Comparison of ENCODE assay signal across 18 cellular contexts in the genomic region with DNA sequence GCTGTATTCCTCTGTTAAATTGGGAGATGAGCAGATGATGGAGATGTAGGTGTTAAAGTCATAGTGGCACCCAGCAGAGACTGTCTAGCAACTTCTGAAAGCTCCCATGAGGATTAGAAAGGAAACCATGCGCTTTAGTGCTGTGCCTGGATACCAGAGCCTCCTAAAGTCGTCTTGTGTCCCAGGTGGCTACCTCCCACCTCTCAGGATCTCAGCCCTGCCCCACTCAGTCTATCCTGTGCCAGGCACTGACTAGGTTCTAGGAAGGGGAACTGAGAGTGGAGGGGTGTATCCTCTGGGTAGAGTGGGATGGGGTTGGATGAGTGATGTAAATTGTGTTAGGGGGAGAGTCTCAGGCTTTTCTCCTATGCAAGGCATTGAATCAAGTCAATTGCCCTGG.
DNase-seq lines count a peak whose midpoint lies in the region; ATAC-seq and TF ChIP-seq lines count a peak whose summit lies in the region.
"Had no signal": no experiment of that assay in that cellular context is flagged by ENCODE, and none has a peak within 500 bp of the region (broad histone marks: within the 10 kb centered on the region; RNA-seq: fewer than 3 reads in every experiment).

No MANE protein-coding gene starts in this region.

- H3K4me1 Mint-ChIP-seq in endothelial cell (ENCODE audit: unreplicated experiment): peaks cover 22% of the 10 kb centered on the region

- no peaks in the 10 kb centered on the region for H3K9me3 Mint-ChIP-seq in endothelial cell (ENCODE audit: unreplicated experiment)
- H3K9me3 Mint-ChIP-seq: activated CD4-positive, alpha-beta memory T cell treated with anti-CD3 and anti-CD28 coated beads, Interleukin-2, amount 10 ng/mL, durations not matched to agents 7 days and 5 days had no signal

- ATAC-seq in HG03280 (IDR thresholded peaks at IDR 0.05; ENCODE audit: unreplicated experiment): no peak

- no peak overlapping the region for H3K4me2 ChIP-seq in osteoblast (ENCODE audit: insufficient read depth, low read length)

- peak overlapping the region; percentile 69 for H3K27ac Mint-ChIP-seq in endothelial cell (ENCODE audit: unreplicated experiment)
- H3K27ac Mint-ChIP-seq: activated CD4-positive, alpha-beta memory T cell treated with anti-CD3 and anti-CD28 coated beads, Interleukin-2, amount 10 ng/mL, durations not matched to agents 7 days and 5 days had no signal

- DNase-seq in CD1c-positive myeloid dendritic cell (ENCODE audit: extremely low spot score) (peak; percentile 7), endothelial cell (ENCODE audit: low spot score) (no peak), osteoblast (ENCODE audit: insufficient read length, low spot score, missing footprints) (peak; percentile 65), NCI-H2029 treated with DMSO at 0.1 percent for 48 hours (lab: John Stamatoyannopoulos, UW) (no peak)
- no peak for DNase-seq in activated effector memory CD4-positive, alpha-beta T cell treated with Interleukin-2 at 50 U/mL for 16 hours
- DNase-seq in stimulated activated CD4-positive, alpha-beta T cell treated with anti-CD3 and anti-CD28 coated beads, Interleukin-2, amount 100 ng/mL, for 24 hours: no peak
- DNase-seq: activated CD4-positive, alpha-beta memory T cell treated with anti-CD3 and anti-CD28 coated beads, Interleukin-2, amount 10 ng/mL, durations not matched to agents 7 days and 5 days; activated naive CD4-positive, alpha-beta T cell treated with Interleukin-2 at 50 U/mL for 16 hours; COR-L47; GM23248; NCI-H526 treated with DMSO at 0.1 percent for 48 hours; OCI-M1; spleen; T-helper 2 cell had no signal

- H3K9me3 ChIP-seq in HUES48 (ENCODE audit: control insufficient read depth, insufficient read depth, low read length) (no peaks in the 10 kb centered on the region), osteoblast (ENCODE audit: low read depth, low read length) (no peaks in the 10 kb centered on the region)
- H3K9me3 ChIP-seq: spleen, suprapubic skin had no signal

- no peak overlapping the region for H3K9ac ChIP-seq in HUES48 (ENCODE audit: low read depth, low read length)
- H3K9ac ChIP-seq: GM23248 had no signal

- H3K27ac ChIP-seq in HUES48 (ENCODE audit: low read depth, low read length) (peak overlapping the region; percentile 60), osteoblast (ENCODE audit: low read depth, low read length) (no peak overlapping the region)
- H3K27ac ChIP-seq: GM23248, suprapubic skin had no signal

- no peaks in the 10 kb centered on the region for H3K27me3 ChIP-seq in HUES48 (ENCODE audit: control insufficient read depth, insufficient read depth, low read length)
- H3K27me3 ChIP-seq in osteoblast (ENCODE audit: insufficient read depth, low read length): no peaks in the 10 kb centered on the region
- H3K27me3 ChIP-seq: spleen, suprapubic skin had no signal

- peaks cover 6% of the 10 kb centered on the region for H3K79me2 ChIP-seq in osteoblast (ENCODE audit: insufficient read depth, low read length)

- peaks cover 4% of the 10 kb centered on the region for H3K27me3 Mint-ChIP-seq in endothelial cell (ENCODE audit: unreplicated experiment)

- H2AFZ ChIP-seq in osteoblast (ENCODE audit: low read length): no peak overlapping the region
- H2AFZ ChIP-seq: GM23248 had no signal

- H4K20me1 ChIP-seq in osteoblast (ENCODE audit: insufficient read depth, low read length): peaks cover 3% of the 10 kb centered on the region

- 0 out of 2 replicates have a peak, but pooled peaks cover 6% of the 10 kb centered on the region for H3K4me1 ChIP-seq in HUES48 (ENCODE audit: control insufficient read depth, insufficient read depth, low read length)
- peaks cover 6% of the 10 kb centered on the region for H3K4me1 ChIP-seq in osteoblast (ENCODE audit: insufficient read depth, low read length)

- no peak overlapping the region for H3K4me3 ChIP-seq in HUES48 (ENCODE audit: low read depth, low read length)
- no peak overlapping the region for H3K4me3 ChIP-seq in osteoblast (ENCODE audit: insufficient read depth, low read length)
- H3K4me3 ChIP-seq: GM23248, spleen, suprapubic skin had no signal

- no peak for TF ChIP-seq CTCF in endothelial cell (IDR thresholded peaks at IDR 0.05; ENCODE audit: unreplicated experiment)
- TF ChIP-seq CTCF in osteoblast (IDR thresholded peaks at IDR 0.05; ENCODE audit: extremely low read depth, low read depth, low read length): no peak

- no peak overlapping the region for H3K4me3 Mint-ChIP-seq in endothelial cell (ENCODE audit: unreplicated experiment)
- H3K4me3 Mint-ChIP-seq: activated CD4-positive, alpha-beta memory T cell treated with anti-CD3 and anti-CD28 coated beads, Interleukin-2, amount 10 ng/mL, durations not matched to agents 7 days and 5 days; mesothelial cell of epicardium had no signal

- H3K36me3 ChIP-seq in HUES48 (ENCODE audit: control insufficient read depth, insufficient read depth, low read length) (no peaks in the 10 kb centered on the region), osteoblast (ENCODE audit: insufficient read depth, low read length) (no peaks in the 10 kb centered on the region)
- H3K36me3 ChIP-seq: spleen, suprapubic skin had no signal

- peaks cover 5% of the 10 kb centered on the region for H3K36me3 Mint-ChIP-seq in endothelial cell (ENCODE audit: low read depth, unreplicated experiment)

Comparison
In these comparisons a context has a peak if more than half of its experiments do, and no peak if none do; other contexts are left out.
1. DNase-seq: peak in CD1c-positive myeloid dendritic cell (single experiment) and osteoblast (single experiment); none in endothelial cell (single experiment), NCI-H2029 treated with DMSO at 0.1 percent for 48 hours (single experiment), activated effector memory CD4-positive, alpha-beta T cell treated with Interleukin-2 at 50 U/mL for 16 hours (single experiment) and stimulated activated CD4-positive, alpha-beta T cell treated with anti-CD3 and anti-CD28 coated beads, Interleukin-2, amount 100 ng/mL, for 24 hours (0 of 2).